ENCODE assay signal across 8 cellular contexts in genomic region chr3:100047455-100048141, GRCh38.
A peak's percentile ranks its signal among the peaks of the same experiment; 100 is the strongest.
DNase-seq lines count a peak whose midpoint lies in the region; ATAC-seq and TF ChIP-seq lines count a peak whose summit lies in the region.

No MANE protein-coding gene starts in this region.

- H3K79me2 ChIP-seq in DOHH2 (ENCODE audit: control insufficient read depth, low read length), result no peaks in the 10 kb centered on the region

- peaks cover 18% of the 10 kb centered on the region for H3F3A ChIP-seq in DOHH2 (ENCODE audit: control insufficient read depth, insufficient read depth)

- H3K4me2 ChIP-seq in DOHH2 (ENCODE audit: low read length), result peak overlapping the region; percentile 43

- peaks cover 44% of the 10 kb centered on the region for H3K4me1 ChIP-seq in DOHH2 (ENCODE audit: control insufficient read depth, low read length)
- H3K4me1 ChIP-seq in testis, result peaks cover 22% of the 10 kb centered on the region

- H3K27ac ChIP-seq in DOHH2 (ENCODE audit: low read depth, low read length) (no peak overlapping the region), testis (peak overlapping the region in 1 of 2 donors; percentile 15)

- H4K20me1 ChIP-seq in DOHH2 (ENCODE audit: control insufficient read depth, insufficient read depth, low read depth, low read length), result peaks cover 12% of the 10 kb centered on the region; the same call in 1 of the 2 replicates

- H3K4me3 Mint-ChIP-seq in T-cell (no peak overlapping the region), endothelial cell (ENCODE audit: unreplicated experiment) (no peak overlapping the region)

- peaks cover 0 to 13% (median 0%) of the 10 kb centered on the region in 3 donors for H3K4me1 Mint-ChIP-seq in T-cell
- H3K4me1 Mint-ChIP-seq in endothelial cell (ENCODE audit: unreplicated experiment), result peaks cover 17% of the 10 kb centered on the region

- ATAC-seq in GM19463 (IDR thresholded peaks at IDR 0.05; ENCODE audit: unreplicated experiment) (peak; percentile 76), HG03442 (IDR thresholded peaks at IDR 0.05; ENCODE audit: unreplicated experiment) (peak; percentile 75), T-cell (replicated peaks in 1 of 4) (peak in 1 of 4 experiments; percentile 35)
- ATAC-seq in stimulated activated naive CD8-positive, alpha-beta T cell treated with anti-CD3 and anti-CD28 coated beads, Interleukin-15, Interleukin-2, amounts not matched to agents 100 U/mL and 50 U/mL, for 24 hours, result peak; percentile 80

- intact Hi-C loops in testis (cut with DNase I; ENCODE audit: low total_unique reads), result no loop called here

- H3K9me3 ChIP-seq in DOHH2 (ENCODE audit: control insufficient read depth, insufficient read depth, low read length) (no peaks in the 10 kb centered on the region), testis (no peaks in the 10 kb centered on the region)

- TF ChIP-seq CTCF in DOHH2 (IDR thresholded peaks at IDR 0.05; ENCODE audit: low read depth, low read length, poor library complexity, severe bottlenecking) (no peak), testis (IDR thresholded peaks at IDR 0.05) (no peak), endothelial cell (IDR thresholded peaks at IDR 0.05; ENCODE audit: unreplicated experiment) (no peak)

- H3K4me3 ChIP-seq in DOHH2 (ENCODE audit: low read length), result no peak overlapping the region
- H3K4me3 ChIP-seq in testis, result no peak overlapping the region

- no peak for TF ChIP-seq POLR2A in testis (IDR thresholded peaks at IDR 0.05)

- H3K27ac Mint-ChIP-seq in T-cell, result peak overlapping the region; percentile 8 to 21
- no peak overlapping the region for H3K27ac Mint-ChIP-seq in endothelial cell (ENCODE audit: unreplicated experiment)

- CTCF ChIA-PET in T-cell (lab: Charles Lee), result interaction anchor here (0.6 to 0.7 kb wide), 3 partner anchors 20 to 85 kb away, joined by 3 read pairs; no protein-coding TSS in a partner anchor

- H3K27me3 Mint-ChIP-seq in T-cell, result no peaks in the 10 kb centered on the region
- H3K27me3 Mint-ChIP-seq in endothelial cell (ENCODE audit: unreplicated experiment), result no peaks in the 10 kb centered on the region

- H3K27me3 ChIP-seq in DOHH2 (ENCODE audit: control insufficient read depth, low read length) (no peaks in the 10 kb centered on the region), testis (no peaks in the 10 kb centered on the region)

- no peaks in the 10 kb centered on the region for H3K36me3 ChIP-seq in DOHH2 (ENCODE audit: control insufficient read depth, low read length)
- no peaks in the 10 kb centered on the region for H3K36me3 ChIP-seq in testis (ENCODE audit: low read depth, missing control alignments)

- DNase-seq in T-cell (no peak), glomerular visceral epithelial cell (ENCODE audit: extremely low spot score) (peak; percentile 91), testis (no peak), endothelial cell (ENCODE audit: low spot score) (no peak)
- DNase-seq in stimulated activated naive CD8-positive, alpha-beta T cell treated with anti-CD3 and anti-CD28 coated beads, Interleukin-15, Interleukin-2, amounts not matched to agents 100 U/mL and 50 U/mL, for 24 hours, result no peak

- H3K9me3 Mint-ChIP-seq in T-cell (no peaks in the 10 kb centered on the region), endothelial cell (ENCODE audit: unreplicated experiment) (no peaks in the 10 kb centered on the region)

- no peaks in the 10 kb centered on the region for H3K9me2 ChIP-seq in DOHH2 (replicated peaks; ENCODE audit: control insufficient read depth, low read length)

- POLR2A ChIA-PET in T-cell (lab: Charles Lee), result no interaction called here

- 67 to 75% methylated on average over 6 of the region's 6 CpGs for WGBS in testis, 2 donors

- H3K36me3 Mint-ChIP-seq in T-cell (no peaks in the 10 kb centered on the region), endothelial cell (ENCODE audit: low read depth, unreplicated experiment) (no peaks in the 10 kb centered on the region)
